ENCODE assay signal across 1 cellular context in the genomic region with DNA sequence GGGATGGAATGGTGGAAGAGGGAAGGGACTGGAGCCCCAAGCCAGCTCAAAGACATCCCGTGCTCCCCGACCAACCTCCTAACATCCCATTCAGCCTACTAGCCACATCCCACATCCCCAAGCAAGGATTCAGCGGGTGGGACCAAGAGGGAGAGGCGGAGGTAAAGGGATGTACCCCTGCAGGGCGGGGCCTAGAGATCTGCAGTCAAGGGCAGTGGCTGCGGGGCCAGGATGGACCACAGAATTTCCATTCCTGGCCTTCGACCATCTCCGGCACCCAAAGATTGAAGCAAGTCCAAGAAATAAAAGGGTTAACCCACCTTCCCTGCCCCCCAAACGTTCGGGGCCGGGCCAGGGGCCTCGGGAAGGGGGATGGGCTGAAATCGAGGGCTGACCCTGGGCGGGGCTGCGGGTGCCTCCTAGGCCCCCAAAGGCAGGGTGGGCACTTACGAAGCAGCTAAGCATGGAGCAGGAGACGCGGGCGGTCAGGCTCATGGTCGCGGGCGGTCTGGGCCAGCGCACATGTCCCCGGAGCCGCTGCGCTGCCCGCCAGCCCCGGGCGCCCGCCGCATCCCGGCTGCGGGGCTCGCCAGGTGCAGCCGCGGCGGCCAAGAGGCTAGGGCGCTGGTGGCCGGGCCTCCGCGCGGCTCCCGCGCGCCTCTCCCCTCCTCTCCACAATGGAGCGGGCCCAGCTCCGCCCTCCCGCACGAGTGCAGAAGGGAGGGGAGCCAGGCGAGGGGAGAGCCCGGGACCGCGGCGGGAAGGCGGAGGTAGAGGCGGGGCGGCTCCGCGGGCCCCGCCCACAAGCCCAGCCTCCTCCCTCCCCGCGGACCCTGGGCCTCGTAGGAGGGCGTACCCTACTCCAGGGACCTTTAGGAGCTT.
TF ChIP-seq lines count a peak whose summit lies in the region.

A gene (minus strand): TSS at position 726 of the 882 bp plus-strand sequence. CDS start 231 bp downstream, at position 495.

TF ChIP-seq in K562, 482 proteins besides CTCF, POLR2A, EP300 and RAD21 (continued from another document and continues in another):
- TF ChIP-seq, protein P1, sequence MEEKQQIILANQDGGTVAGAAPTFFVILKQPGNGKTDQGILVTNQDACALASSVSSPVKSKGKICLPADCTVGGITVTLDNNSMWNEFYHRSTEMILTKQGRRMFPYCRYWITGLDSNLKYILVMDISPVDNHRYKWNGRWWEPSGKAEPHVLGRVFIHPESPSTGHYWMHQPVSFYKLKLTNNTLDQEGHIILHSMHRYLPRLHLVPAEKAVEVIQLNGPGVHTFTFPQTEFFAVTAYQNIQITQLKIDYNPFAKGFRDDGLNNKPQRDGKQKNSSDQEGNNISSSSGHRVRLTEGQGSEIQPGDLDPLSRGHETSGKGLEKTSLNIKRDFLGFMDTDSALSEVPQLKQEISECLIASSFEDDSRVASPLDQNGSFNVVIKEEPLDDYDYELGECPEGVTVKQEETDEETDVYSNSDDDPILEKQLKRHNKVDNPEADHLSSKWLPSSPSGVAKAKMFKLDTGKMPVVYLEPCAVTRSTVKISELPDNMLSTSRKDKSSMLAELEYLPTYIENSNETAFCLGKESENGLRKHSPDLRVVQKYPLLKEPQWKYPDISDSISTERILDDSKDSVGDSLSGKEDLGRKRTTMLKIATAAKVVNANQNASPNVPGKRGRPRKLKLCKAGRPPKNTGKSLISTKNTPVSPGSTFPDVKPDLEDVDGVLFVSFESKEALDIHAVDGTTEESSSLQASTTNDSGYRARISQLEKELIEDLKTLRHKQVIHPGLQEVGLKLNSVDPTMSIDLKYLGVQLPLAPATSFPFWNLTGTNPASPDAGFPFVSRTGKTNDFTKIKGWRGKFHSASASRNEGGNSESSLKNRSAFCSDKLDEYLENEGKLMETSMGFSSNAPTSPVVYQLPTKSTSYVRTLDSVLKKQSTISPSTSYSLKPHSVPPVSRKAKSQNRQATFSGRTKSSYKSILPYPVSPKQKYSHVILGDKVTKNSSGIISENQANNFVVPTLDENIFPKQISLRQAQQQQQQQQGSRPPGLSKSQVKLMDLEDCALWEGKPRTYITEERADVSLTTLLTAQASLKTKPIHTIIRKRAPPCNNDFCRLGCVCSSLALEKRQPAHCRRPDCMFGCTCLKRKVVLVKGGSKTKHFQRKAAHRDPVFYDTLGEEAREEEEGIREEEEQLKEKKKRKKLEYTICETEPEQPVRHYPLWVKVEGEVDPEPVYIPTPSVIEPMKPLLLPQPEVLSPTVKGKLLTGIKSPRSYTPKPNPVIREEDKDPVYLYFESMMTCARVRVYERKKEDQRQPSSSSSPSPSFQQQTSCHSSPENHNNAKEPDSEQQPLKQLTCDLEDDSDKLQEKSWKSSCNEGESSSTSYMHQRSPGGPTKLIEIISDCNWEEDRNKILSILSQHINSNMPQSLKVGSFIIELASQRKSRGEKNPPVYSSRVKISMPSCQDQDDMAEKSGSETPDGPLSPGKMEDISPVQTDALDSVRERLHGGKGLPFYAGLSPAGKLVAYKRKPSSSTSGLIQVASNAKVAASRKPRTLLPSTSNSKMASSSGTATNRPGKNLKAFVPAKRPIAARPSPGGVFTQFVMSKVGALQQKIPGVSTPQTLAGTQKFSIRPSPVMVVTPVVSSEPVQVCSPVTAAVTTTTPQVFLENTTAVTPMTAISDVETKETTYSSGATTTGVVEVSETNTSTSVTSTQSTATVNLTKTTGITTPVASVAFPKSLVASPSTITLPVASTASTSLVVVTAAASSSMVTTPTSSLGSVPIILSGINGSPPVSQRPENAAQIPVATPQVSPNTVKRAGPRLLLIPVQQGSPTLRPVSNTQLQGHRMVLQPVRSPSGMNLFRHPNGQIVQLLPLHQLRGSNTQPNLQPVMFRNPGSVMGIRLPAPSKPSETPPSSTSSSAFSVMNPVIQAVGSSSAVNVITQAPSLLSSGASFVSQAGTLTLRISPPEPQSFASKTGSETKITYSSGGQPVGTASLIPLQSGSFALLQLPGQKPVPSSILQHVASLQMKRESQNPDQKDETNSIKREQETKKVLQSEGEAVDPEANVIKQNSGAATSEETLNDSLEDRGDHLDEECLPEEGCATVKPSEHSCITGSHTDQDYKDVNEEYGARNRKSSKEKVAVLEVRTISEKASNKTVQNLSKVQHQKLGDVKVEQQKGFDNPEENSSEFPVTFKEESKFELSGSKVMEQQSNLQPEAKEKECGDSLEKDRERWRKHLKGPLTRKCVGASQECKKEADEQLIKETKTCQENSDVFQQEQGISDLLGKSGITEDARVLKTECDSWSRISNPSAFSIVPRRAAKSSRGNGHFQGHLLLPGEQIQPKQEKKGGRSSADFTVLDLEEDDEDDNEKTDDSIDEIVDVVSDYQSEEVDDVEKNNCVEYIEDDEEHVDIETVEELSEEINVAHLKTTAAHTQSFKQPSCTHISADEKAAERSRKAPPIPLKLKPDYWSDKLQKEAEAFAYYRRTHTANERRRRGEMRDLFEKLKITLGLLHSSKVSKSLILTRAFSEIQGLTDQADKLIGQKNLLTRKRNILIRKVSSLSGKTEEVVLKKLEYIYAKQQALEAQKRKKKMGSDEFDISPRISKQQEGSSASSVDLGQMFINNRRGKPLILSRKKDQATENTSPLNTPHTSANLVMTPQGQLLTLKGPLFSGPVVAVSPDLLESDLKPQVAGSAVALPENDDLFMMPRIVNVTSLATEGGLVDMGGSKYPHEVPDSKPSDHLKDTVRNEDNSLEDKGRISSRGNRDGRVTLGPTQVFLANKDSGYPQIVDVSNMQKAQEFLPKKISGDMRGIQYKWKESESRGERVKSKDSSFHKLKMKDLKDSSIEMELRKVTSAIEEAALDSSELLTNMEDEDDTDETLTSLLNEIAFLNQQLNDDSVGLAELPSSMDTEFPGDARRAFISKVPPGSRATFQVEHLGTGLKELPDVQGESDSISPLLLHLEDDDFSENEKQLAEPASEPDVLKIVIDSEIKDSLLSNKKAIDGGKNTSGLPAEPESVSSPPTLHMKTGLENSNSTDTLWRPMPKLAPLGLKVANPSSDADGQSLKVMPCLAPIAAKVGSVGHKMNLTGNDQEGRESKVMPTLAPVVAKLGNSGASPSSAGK (IDR thresholded peaks at IDR 0.05) = no peak
- TF ChIP-seq, protein P2, sequence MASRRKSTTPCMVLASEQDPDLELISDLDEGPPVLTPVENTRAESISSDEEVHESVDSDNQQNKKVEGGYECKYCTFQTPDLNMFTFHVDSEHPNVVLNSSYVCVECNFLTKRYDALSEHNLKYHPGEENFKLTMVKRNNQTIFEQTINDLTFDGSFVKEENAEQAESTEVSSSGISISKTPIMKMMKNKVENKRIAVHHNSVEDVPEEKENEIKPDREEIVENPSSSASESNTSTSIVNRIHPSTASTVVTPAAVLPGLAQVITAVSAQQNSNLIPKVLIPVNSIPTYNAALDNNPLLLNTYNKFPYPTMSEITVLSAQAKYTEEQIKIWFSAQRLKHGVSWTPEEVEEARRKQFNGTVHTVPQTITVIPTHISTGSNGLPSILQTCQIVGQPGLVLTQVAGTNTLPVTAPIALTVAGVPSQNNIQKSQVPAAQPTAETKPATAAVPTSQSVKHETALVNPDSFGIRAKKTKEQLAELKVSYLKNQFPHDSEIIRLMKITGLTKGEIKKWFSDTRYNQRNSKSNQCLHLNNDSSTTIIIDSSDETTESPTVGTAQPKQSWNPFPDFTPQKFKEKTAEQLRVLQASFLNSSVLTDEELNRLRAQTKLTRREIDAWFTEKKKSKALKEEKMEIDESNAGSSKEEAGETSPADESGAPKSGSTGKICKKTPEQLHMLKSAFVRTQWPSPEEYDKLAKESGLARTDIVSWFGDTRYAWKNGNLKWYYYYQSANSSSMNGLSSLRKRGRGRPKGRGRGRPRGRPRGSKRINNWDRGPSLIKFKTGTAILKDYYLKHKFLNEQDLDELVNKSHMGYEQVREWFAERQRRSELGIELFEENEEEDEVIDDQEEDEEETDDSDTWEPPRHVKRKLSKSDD (conservative IDR thresholded peaks at IDR 0.05; ENCODE audit: low read length) = no peak
- TF ChIP-seq ESRRB (CRISPR knock-in tag; IDR thresholded peaks at IDR 0.05; ENCODE audit: borderline replicate concordance) (no peak), XRCC5 (IDR thresholded peaks at IDR 0.05; ENCODE audit: low read depth, low read length) (no peak), PYGO2 (tag; IDR thresholded peaks at IDR 0.05) (no peak), ARID1B (IDR thresholded peaks at IDR 0.05) (no peak), HCFC1 (IDR thresholded peaks at IDR 0.05; ENCODE audit: low read depth, low read length) (no peak), SMAD4 (CRISPR knock-in tag; conservative IDR thresholded peaks at IDR 0.05) (0 out of 2 replicates have a peak, but pooled peaks have one; percentile 32), SP1 (CRISPR knock-in tag; IDR thresholded peaks at IDR 0.05) (peak; percentile 43; the same call in 1 of the 2 replicates), KLF6 (CRISPR knock-in tag; IDR thresholded peaks at IDR 0.05; ENCODE audit: borderline replicate concordance) (no peak), SMARCA5 (IDR thresholded peaks at IDR 0.05) (no peak), CSDE1 (IDR thresholded peaks at IDR 0.05) (no peak), ESRRA (IDR thresholded peaks at IDR 0.05; ENCODE audit: borderline replicate concordance, low read depth) (peak; percentile 18; the same call in 1 of the 2 replicates), STAT5B (CRISPR knock-in tag; IDR thresholded peaks at IDR 0.05) (no peak), TAF1 (IDR thresholded peaks at IDR 0.05; ENCODE audit: control insufficient read depth, extremely low read depth, insufficient read depth, low read length, severe bottlenecking) (peak; percentile 60), HMGN3 (IDR thresholded peaks at IDR 0.05; ENCODE audit: borderline replicate concordance, extremely low read depth, insufficient read length, low read depth, low read length) (peak; percentile 61), MAFF (IDR thresholded peaks at IDR 0.05; ENCODE audit: low read length) (no peak), LARP7 (IDR thresholded peaks at IDR 0.05) (0 out of 2 replicates have a peak, but pooled peaks have one; percentile 13), ZNF263 (CRISPR knock-in tag; IDR thresholded peaks at IDR 0.05; ENCODE audit: borderline replicate concordance) (peak; percentile 32; the same call in 1 of the 2 replicates)
- TF ChIP-seq, protein P3, sequence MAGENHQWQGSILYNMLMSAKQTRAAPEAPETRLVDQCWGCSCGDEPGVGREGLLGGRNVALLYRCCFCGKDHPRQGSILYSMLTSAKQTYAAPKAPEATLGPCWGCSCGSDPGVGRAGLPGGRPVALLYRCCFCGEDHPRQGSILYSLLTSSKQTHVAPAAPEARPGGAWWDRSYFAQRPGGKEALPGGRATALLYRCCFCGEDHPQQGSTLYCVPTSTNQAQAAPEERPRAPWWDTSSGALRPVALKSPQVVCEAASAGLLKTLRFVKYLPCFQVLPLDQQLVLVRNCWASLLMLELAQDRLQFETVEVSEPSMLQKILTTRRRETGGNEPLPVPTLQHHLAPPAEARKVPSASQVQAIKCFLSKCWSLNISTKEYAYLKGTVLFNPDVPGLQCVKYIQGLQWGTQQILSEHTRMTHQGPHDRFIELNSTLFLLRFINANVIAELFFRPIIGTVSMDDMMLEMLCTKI (IDR thresholded peaks at IDR 0.05; ENCODE audit: partially characterized antibody) = no peak
- TF ChIP-seq, protein P4, sequence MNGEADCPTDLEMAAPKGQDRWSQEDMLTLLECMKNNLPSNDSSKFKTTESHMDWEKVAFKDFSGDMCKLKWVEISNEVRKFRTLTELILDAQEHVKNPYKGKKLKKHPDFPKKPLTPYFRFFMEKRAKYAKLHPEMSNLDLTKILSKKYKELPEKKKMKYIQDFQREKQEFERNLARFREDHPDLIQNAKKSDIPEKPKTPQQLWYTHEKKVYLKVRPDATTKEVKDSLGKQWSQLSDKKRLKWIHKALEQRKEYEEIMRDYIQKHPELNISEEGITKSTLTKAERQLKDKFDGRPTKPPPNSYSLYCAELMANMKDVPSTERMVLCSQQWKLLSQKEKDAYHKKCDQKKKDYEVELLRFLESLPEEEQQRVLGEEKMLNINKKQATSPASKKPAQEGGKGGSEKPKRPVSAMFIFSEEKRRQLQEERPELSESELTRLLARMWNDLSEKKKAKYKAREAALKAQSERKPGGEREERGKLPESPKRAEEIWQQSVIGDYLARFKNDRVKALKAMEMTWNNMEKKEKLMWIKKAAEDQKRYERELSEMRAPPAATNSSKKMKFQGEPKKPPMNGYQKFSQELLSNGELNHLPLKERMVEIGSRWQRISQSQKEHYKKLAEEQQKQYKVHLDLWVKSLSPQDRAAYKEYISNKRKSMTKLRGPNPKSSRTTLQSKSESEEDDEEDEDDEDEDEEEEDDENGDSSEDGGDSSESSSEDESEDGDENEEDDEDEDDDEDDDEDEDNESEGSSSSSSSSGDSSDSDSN (IDR thresholded peaks at IDR 0.05; ENCODE audit: borderline replicate concordance in 1 of 2, low read depth in 2 of 2, low read length in 2 of 2) = 0 out of 4 replicates have a peak, but pooled peaks have one; percentile 17 to 33
- TF ChIP-seq, protein P5, sequence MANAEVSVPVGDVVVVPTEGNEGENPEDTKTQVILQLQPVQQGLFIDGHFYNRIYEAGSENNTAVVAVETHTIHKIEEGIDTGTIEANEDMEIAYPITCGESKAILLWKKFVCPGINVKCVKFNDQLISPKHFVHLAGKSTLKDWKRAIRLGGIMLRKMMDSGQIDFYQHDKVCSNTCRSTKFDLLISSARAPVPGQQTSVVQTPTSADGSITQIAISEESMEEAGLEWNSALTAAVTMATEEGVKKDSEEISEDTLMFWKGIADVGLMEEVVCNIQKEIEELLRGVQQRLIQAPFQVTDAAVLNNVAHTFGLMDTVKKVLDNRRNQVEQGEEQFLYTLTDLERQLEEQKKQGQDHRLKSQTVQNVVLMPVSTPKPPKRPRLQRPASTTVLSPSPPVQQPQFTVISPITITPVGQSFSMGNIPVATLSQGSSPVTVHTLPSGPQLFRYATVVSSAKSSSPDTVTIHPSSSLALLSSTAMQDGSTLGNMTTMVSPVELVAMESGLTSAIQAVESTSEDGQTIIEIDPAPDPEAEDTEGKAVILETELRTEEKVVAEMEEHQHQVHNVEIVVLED (CRISPR knock-in tag; IDR thresholded peaks at IDR 0.05) = no peak
- TF ChIP-seq, protein P6, sequence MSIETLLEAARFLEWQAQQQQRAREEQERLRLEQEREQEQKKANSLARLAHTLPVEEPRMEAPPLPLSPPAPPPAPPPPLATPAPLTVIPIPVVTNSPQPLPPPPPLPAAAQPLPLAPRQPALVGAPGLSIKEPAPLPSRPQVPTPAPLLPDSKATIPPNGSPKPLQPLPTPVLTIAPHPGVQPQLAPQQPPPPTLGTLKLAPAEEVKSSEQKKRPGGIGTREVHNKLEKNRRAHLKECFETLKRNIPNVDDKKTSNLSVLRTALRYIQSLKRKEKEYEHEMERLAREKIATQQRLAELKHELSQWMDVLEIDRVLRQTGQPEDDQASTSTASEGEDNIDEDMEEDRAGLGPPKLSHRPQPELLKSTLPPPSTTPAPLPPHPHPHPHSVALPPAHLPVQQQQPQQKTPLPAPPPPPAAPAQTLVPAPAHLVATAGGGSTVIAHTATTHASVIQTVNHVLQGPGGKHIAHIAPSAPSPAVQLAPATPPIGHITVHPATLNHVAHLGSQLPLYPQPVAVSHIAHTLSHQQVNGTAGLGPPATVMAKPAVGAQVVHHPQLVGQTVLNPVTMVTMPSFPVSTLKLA (conservative IDR thresholded peaks at IDR 0.05) = no peak
- TF ChIP-seq, protein P7, sequence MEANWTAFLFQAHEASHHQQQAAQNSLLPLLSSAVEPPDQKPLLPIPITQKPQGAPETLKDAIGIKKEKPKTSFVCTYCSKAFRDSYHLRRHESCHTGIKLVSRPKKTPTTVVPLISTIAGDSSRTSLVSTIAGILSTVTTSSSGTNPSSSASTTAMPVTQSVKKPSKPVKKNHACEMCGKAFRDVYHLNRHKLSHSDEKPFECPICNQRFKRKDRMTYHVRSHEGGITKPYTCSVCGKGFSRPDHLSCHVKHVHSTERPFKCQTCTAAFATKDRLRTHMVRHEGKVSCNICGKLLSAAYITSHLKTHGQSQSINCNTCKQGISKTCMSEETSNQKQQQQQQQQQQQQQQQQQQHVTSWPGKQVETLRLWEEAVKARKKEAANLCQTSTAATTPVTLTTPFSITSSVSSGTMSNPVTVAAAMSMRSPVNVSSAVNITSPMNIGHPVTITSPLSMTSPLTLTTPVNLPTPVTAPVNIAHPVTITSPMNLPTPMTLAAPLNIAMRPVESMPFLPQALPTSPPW (CRISPR knock-in tag; IDR thresholded peaks at IDR 0.05) = peak; percentile 88
- TF ChIP-seq, protein P8, sequence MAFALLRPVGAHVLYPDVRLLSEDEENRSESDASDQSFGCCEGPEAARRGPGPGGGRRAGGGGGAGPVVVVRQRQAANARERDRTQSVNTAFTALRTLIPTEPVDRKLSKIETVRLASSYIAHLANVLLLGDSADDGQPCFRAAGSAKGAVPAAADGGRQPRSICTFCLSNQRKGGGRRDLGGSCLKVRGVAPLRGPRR (CRISPR knock-in tag; IDR thresholded peaks at IDR 0.05) = no peak
